In the genomic region with DNA sequence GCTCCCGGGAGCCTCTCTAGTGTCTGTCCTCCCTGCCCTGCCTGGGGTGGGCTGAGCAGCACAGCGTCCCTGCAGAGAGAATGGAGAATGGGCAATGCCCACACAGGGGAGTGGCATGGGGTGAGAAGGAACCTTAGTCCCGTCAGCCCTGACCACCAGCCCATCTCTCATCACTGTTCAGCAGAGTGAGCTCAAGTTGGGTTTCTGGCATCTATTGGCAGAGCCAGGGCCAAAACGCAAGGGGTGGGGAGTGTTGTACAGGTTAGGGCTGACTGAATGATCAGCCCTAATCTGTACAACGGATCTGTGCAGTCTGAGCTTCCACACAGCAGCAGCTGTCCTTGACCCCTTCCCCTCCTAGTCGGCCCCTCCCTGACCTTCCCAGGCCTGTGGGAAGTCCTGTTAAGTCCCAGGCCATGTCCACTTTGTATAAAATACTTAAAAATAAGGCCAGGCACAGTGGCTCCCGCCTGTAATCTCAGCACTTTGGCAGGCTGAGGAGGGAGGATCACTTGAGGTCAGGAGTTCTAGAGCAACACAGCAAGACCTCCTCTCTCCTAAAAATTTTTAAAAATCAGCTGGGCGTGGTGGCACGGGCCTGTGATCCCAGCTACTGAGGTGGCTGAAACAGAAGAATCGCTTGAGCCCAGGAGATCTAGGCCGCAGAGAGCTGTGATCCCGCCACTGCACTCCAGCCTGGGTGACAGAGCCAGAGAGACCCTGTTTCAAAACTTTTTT, we compare ENCODE assay signal across 15 cellular contexts. TPM values are rescaled to one million over a fixed set of nuclear protein-coding genes. Genes with fewer than 3 reads are reported as not detected.
DNase-seq lines count a peak whose midpoint lies in the region; ATAC-seq and TF ChIP-seq lines count a peak whose summit lies in the region.
"Had no signal": no experiment of that assay in that cellular context is flagged by ENCODE, and none has a peak within 500 bp of the region (broad histone marks: within the 10 kb centered on the region; RNA-seq: fewer than 3 reads in every experiment).

No MANE protein-coding gene starts in this region.

- no peak overlapping the region for H3K27ac Mint-ChIP-seq in neural progenitor cell
- peak overlapping the region in 1 of 2 donors; percentile 46 for H3K27ac Mint-ChIP-seq in effector memory CD8-positive, alpha-beta T cell
- H3K27ac Mint-ChIP-seq: activated CD4-positive, alpha-beta memory T cell treated with anti-CD3 and anti-CD28 coated beads, Interleukin-2, amount 10 ng/mL, durations not matched to agents 7 days and 5 days had no signal

- H3K36me3 ChIP-seq in left ventricle myocardium inferior = no peaks in the 10 kb centered on the region
- no peaks in the 10 kb centered on the region for H3K36me3 ChIP-seq in heart right ventricle
- H3K36me3 ChIP-seq in neural progenitor cell = no peaks in the 10 kb centered on the region
- H3K36me3 ChIP-seq: upper lobe of right lung had no signal

- H3K27ac ChIP-seq in left ventricle myocardium inferior (replicated peaks) (no peak overlapping the region), heart right ventricle (no peak overlapping the region), coronary artery (no peak overlapping the region), neural progenitor cell (no peak overlapping the region)
- H3K27ac ChIP-seq: parathyroid adenoma, upper lobe of right lung had no signal

- H3K9me3 ChIP-seq in left ventricle myocardium inferior (replicated peaks) (no peaks in the 10 kb centered on the region), heart right ventricle (peaks cover 0 to 9% (median 0%) of the 10 kb centered on the region in 11 donors), neural progenitor cell (ENCODE audit: low read depth) (no peaks in the 10 kb centered on the region)
- H3K9me3 ChIP-seq: SK-N-SH, upper lobe of right lung had no signal

- no peak overlapping the region for H3K9ac ChIP-seq in neural progenitor cell
- H3K9ac ChIP-seq: parathyroid adenoma, SK-N-SH had no signal

- peaks cover 29% of the 10 kb centered on the region for H3K4me1 Mint-ChIP-seq in neural progenitor cell
- peaks cover 22 to 24% of the 10 kb centered on the region in 2 donors for H3K4me1 Mint-ChIP-seq in effector memory CD8-positive, alpha-beta T cell (ENCODE audit: low read depth in 2 of 2)

- no peak for TF ChIP-seq CTCF in left ventricle myocardium inferior (IDR thresholded peaks at IDR 0.05; ENCODE audit: borderline replicate concordance)
- no peak for TF ChIP-seq CTCF in heart right ventricle (IDR thresholded peaks at IDR 0.05)
- TF ChIP-seq CTCF in coronary artery (IDR thresholded peaks at IDR 0.05) = no peak
- no peak for TF ChIP-seq CTCF in neural progenitor cell (IDR thresholded peaks at IDR 0.05)

- H3K4me3 Mint-ChIP-seq in neural progenitor cell = no peak overlapping the region
- H3K4me3 Mint-ChIP-seq in effector memory CD8-positive, alpha-beta T cell = no peak overlapping the region

- peaks cover 16% of the 10 kb centered on the region for H3K27me3 Mint-ChIP-seq in neural progenitor cell (ENCODE audit: insufficient read depth, low read depth)
- peaks cover 0 to 2% of the 10 kb centered on the region in 2 donors for H3K27me3 Mint-ChIP-seq in effector memory CD8-positive, alpha-beta T cell

- peak overlapping the region; percentile 87 for H3K4me2 ChIP-seq in neural progenitor cell

- 84 to 87% methylated on average over 12 of the region's 12 CpGs for WGBS in heart right ventricle, 2 donors

- no peak overlapping the region for H2AFZ ChIP-seq in neural progenitor cell (replicated peaks)

- no peaks in the 10 kb centered on the region for H4K20me1 ChIP-seq in neural progenitor cell (ENCODE audit: low read depth)

- H3K4me3 ChIP-seq in left ventricle myocardium inferior (peak overlapping the region; percentile 67), heart right ventricle (no peak overlapping the region), coronary artery (no peak overlapping the region), neural progenitor cell (peak overlapping the region; percentile 44)

- no peaks in the 10 kb centered on the region for H3K79me2 ChIP-seq in neural progenitor cell (ENCODE audit: low read depth)
- H3K79me2 ChIP-seq: parathyroid adenoma had no signal

- H3K36me3 Mint-ChIP-seq in neural progenitor cell = no peaks in the 10 kb centered on the region
- H3K36me3 Mint-ChIP-seq in effector memory CD8-positive, alpha-beta T cell (ENCODE audit: insufficient read depth) = no peaks in the 10 kb centered on the region

- ATAC-seq in heart right ventricle (no peak), GM21515 (IDR thresholded peaks at IDR 0.05; ENCODE audit: unreplicated experiment) (no peak)
- ATAC-seq in effector memory CD8-positive, alpha-beta T cell (replicated peaks) = no peak
- no peak for ATAC-seq in stimulated activated naive CD8-positive, alpha-beta T cell treated with anti-CD3 and anti-CD28 coated beads, Interleukin-15, Interleukin-2, amounts not matched to agents 100 U/mL and 50 U/mL, for 24 hours

- H3K27me3 ChIP-seq in left ventricle myocardium inferior (ENCODE audit: low read depth) = peaks cover 38% of the 10 kb centered on the region
- H3K27me3 ChIP-seq in heart right ventricle = peaks cover 0 to 23% (median 13%) of the 10 kb centered on the region in 7 donors
- peaks cover 62% of the 10 kb centered on the region for H3K27me3 ChIP-seq in neural progenitor cell
- H3K27me3 ChIP-seq: upper lobe of right lung had no signal

- H3F3A ChIP-seq in neural progenitor cell (ENCODE audit: low read depth) = peaks cover 2% of the 10 kb centered on the region

- H3K4me1 ChIP-seq in left ventricle myocardium inferior (peaks cover 42% of the 10 kb centered on the region), heart right ventricle (peaks cover 8 to 56% (median 21%) of the 10 kb centered on the region in 9 donors), neural progenitor cell (peaks cover 5% of the 10 kb centered on the region)
- H3K4me1 ChIP-seq: parathyroid adenoma had no signal

- DNase-seq in left ventricle myocardium inferior (no peak), heart right ventricle (no peak), coronary artery (ENCODE audit: low spot score) (peak; percentile 52), neural progenitor cell (ENCODE audit: low spot score) (no peak), UCSD-AML1 (lab: John Stamatoyannopoulos, UW; ENCODE audit: unreplicated experiment) (no peak)
- DNase-seq in effector memory CD8-positive, alpha-beta T cell = no peak
- DNase-seq in stimulated activated naive CD8-positive, alpha-beta T cell treated with anti-CD3 and anti-CD28 coated beads, Interleukin-15, Interleukin-2, amounts not matched to agents 100 U/mL and 50 U/mL, for 24 hours = no peak
- DNase-seq: GOT3 had no signal

- intact Hi-C loops in left ventricle myocardium inferior (cut with micrococcal nuclease) (no loop called here), heart right ventricle (cut with DNase I) (loop anchor here in 4 of 10 donors (5.0 to 10.0 kb wide), 4 partner anchors 50 to 90 kb away; no protein-coding TSS in a partner anchor)

- H3K9me3 Mint-ChIP-seq in neural progenitor cell = peaks cover 3% of the 10 kb centered on the region
- H3K9me3 Mint-ChIP-seq in effector memory CD8-positive, alpha-beta T cell = no peaks in the 10 kb centered on the region
- H3K9me3 Mint-ChIP-seq: activated CD4-positive, alpha-beta memory T cell treated with anti-CD3 and anti-CD28 coated beads, Interleukin-2, amount 10 ng/mL, durations not matched to agents 7 days and 5 days; activated T-cell treated with anti-CD3 and anti-CD28 coated beads, Interleukin-2, amount 50 U/mL, for 4 hours had no signal

RNA-seq across cellular contexts. Expression of gene PROC, which starts 3.2 kb away (rescaled TPM):
- total RNA-seq in left ventricle myocardium inferior (not detected), heart right ventricle (not detected), neural progenitor cell (ENCODE audit: low replicate concordance) (0.25 TPM in 1 of 2 replicates, not detected in the other)
- not detected for polyA plus RNA-seq in heart right ventricle
- total RNA-seq: A673; activated CD4-positive, alpha-beta memory T cell treated with anti-CD3 and anti-CD28 coated beads, Interleukin-2, amount 10 ng/mL, durations not matched to agents 7 days and 5 days; upper lobe of right lung had no signal

RNA-seq across cellular contexts. Expression of gene MAP3K2, which starts 27.2 kb away (rescaled TPM):
- 22.2 TPM for total RNA-seq in left ventricle myocardium inferior
- 10 to 100 TPM; 20.8 to 30.9 (median 26.4) TPM for total RNA-seq in heart right ventricle
- polyA plus RNA-seq in heart right ventricle = 1 to 10 TPM; 2.9 to 8.8 TPM
- total RNA-seq in neural progenitor cell (ENCODE audit: low replicate concordance) = 24.5 and 27.7 TPM in 2 replicates

Comparison
In these comparisons a context has a peak if more than half of its experiments do, and no peak if none do; other contexts are left out.
1. H3K4me3 ChIP-seq: peak in left ventricle myocardium inferior (single experiment) and neural progenitor cell (single experiment); none in heart right ventricle (0 of 10) and coronary artery (single experiment).